Comparison of ENCODE assay signal across 8 cellular contexts in the genomic region with DNA sequence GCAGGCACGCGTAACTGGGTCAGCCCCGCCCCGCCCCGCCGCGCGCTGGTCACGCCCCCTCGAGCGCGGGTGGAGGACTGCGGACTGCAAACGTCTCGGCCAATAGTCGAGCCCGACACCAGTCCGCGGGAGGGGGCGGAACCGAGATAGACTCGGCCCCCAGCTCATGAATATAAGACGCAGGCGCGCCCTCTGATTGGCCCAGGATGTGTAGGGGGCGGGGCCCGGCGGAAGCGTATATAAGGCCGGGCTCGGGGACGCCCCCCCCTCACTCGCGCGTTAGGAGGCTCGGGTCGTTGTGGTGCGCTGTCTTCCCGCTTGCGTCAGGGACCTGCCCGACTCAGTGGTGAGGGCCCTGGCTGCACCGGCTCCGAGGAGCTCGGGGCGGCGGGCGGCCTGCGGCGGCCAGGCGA. TPM values are rescaled to one million over a fixed set of nuclear protein-coding genes. Genes with fewer than 3 reads are reported as not detected.
A peak's percentile ranks its signal among the peaks of the same experiment; 100 is the strongest.
DNase-seq lines count a peak whose midpoint lies in the region; ATAC-seq and TF ChIP-seq lines count a peak whose summit lies in the region.

A gene (plus strand): TSS at position 268 of the 413 bp plus-strand sequence. CDS start 1,602 bp downstream, outside the sequence.

- in situ Hi-C loops in GM13977 (cut with MboI; ENCODE audit: low pct_unique_long_range_greater_than_20kb, low sequenced_read_pairs, unreplicated experiment) = no loop called here

- peak within 1 kb of the TSS; percentile 98 to 100 for H3K27ac ChIP-seq in prostate gland

- H3K4me3 Mint-ChIP-seq in T-helper 17 cell = peak within 1 kb of the TSS; percentile 97

- H3K36me3 Mint-ChIP-seq in T-helper 17 cell (ENCODE audit: low read depth) = peaks cover 4% of the 10 kb centered on the region

- TF ChIP-seq CTCF in GM13977 (IDR thresholded peaks at IDR 0.05; ENCODE audit: extremely low read depth, insufficient read depth, missing control alignments) = no peak
- TF ChIP-seq CTCF in prostate gland (IDR thresholded peaks at IDR 0.05) = peak in 1 of 4 experiments; percentile 25

- H3K4me1 Mint-ChIP-seq in T-helper 17 cell = peaks cover 54% of the 10 kb centered on the region

- ATAC-seq in HG02884 (IDR thresholded peaks at IDR 0.05; ENCODE audit: unreplicated experiment) = peak; percentile 51
- ATAC-seq in T-helper 17 cell = peak; percentile 84
- peak; percentile 67 to 84 for ATAC-seq in left cardiac atrium

- H3K4me1 ChIP-seq in prostate gland (replicated peaks) = peaks cover 54% of the 10 kb centered on the region

- 0% methylated on average over 20 of the region's 50 CpGs for WGBS in prostate gland

- H3K27me3 ChIP-seq in prostate gland (replicated peaks; ENCODE audit: insufficient read depth) = no peaks in the 10 kb centered on the region

- DNase-seq in GM13977 (ENCODE audit: low spot score) (peak; percentile 100), NCI-H187 (lab: John Stamatoyannopoulos, UW) (peak; percentile 95 to 99), T-helper 17 cell (peak; percentile 99), amniotic stem cell (lab: John Stamatoyannopoulos, UW) (peak; percentile 98), left cardiac atrium (peak; percentile 100), prostate gland (ENCODE audit: low spot score) (peak; percentile 100), ureter (ENCODE audit: low spot score) (peak; percentile 100)

- peak within 1 kb of the TSS; percentile 85 to 99 for H3K4me3 ChIP-seq in prostate gland

- peak; percentile 93 for TF ChIP-seq POLR2A in prostate gland (IDR thresholded peaks at IDR 0.05)

- no peaks in the 10 kb centered on the region for H3K9me3 ChIP-seq in T-helper 17 cell (ENCODE audit: control insufficient read depth, low read length, poor library complexity, severe bottlenecking)
- no peaks in the 10 kb centered on the region for H3K9me3 ChIP-seq in prostate gland

- intact Hi-C loops in left cardiac atrium (cut with DNase I) = no loop called here
- intact Hi-C loops in prostate gland (cut with DNase I) = no loop called here

- peaks cover 3 to 28% of the 10 kb centered on the region in 2 donors for H3K36me3 ChIP-seq in prostate gland

- no peaks in the 10 kb centered on the region for H3K27me3 Mint-ChIP-seq in T-helper 17 cell

- H3K27ac Mint-ChIP-seq in T-helper 17 cell = peak within 1 kb of the TSS; percentile 98

RNA-seq across cellular contexts. Expression of the gene that starts here (rescaled TPM):
- 100 to 1,000 TPM; 460 to 474 TPM for total RNA-seq in T-helper 17 cell
- 100 to 1,000 TPM; 229 to 379 TPM for total RNA-seq in left cardiac atrium
- 100 to 1,000 TPM; 753 to 863 TPM for total RNA-seq in prostate gland
- 524 TPM for total RNA-seq in ureter

Comparison
In these comparisons a context has a peak if more than half of its experiments do, and no peak if none do; other contexts are left out.
1. Peak in every context shown above with its lines: DNase-seq, ATAC-seq, H3K4me3 ChIP-seq and H3K27ac ChIP-seq.